Comparison of ENCODE assay signal across 10 cellular contexts in genomic region chr10:99532687-99533495, GRCh38. TPM values are rescaled to one million over a fixed set of nuclear protein-coding genes. Genes with fewer than 3 reads are reported as not detected.
DNase-seq lines count a peak whose midpoint lies in the region; TF ChIP-seq lines count a peak whose summit lies in the region.
"Had no signal": no experiment of that assay in that cellular context is flagged by ENCODE, and none has a peak within 500 bp of the region (broad histone marks: within the 10 kb centered on the region; RNA-seq: fewer than 3 reads in every experiment).

Gene NKX2-3 (plus strand): TSS chr10:99532942. CDS start chr10:99533132, 190 bp downstream.

- H4K20me1 ChIP-seq in Karpas-422 (ENCODE audit: insufficient read depth, low read depth, low read length), result no peaks in the 10 kb centered on the region

- H3K9ac ChIP-seq in Karpas-422 (ENCODE audit: low read length), result no peak within 1 kb of the TSS

- H2AFZ ChIP-seq in Karpas-422 (ENCODE audit: low read length), result no peak within 1 kb of the TSS

- H3K36me3 ChIP-seq in Karpas-422 (ENCODE audit: insufficient read depth, low read length), result no peaks in the 10 kb centered on the region

- no peak for TF ChIP-seq CTCF in osteocyte (IDR thresholded peaks at IDR 0.05)

- H3K4me1 Mint-ChIP-seq in activated naive CD8-positive, alpha-beta T cell treated with anti-CD3 and anti-CD28 coated beads for 36 hours, result peaks cover 42% of the 10 kb centered on the region
- H3K4me1 Mint-ChIP-seq in stimulated activated naive CD8-positive, alpha-beta T cell treated with anti-CD3 and anti-CD28 coated beads, Interleukin-15, Interleukin-2, amounts not matched to agents 100 ng/mL and 50 ng/mL, for 24 hours (ENCODE audit: low read depth), result peaks cover 79% of the 10 kb centered on the region
- peaks cover 40% of the 10 kb centered on the region for H3K4me1 Mint-ChIP-seq in osteocyte (ENCODE audit: unreplicated experiment)

- H3K4me3 ChIP-seq in Karpas-422 (ENCODE audit: low read length), result no peak within 1 kb of the TSS

- peaks cover 5% of the 10 kb centered on the region; the same call in 1 of the 2 replicates for H3K4me1 ChIP-seq in Karpas-422 (ENCODE audit: low read length)

- H3K27me3 ChIP-seq in Karpas-422 (ENCODE audit: low read length), result no peaks in the 10 kb centered on the region

- H3K9me2 ChIP-seq in Karpas-422 (replicated peaks; ENCODE audit: insufficient read depth, low read length), result no peaks in the 10 kb centered on the region

- no peak within 1 kb of the TSS for H3K4me2 ChIP-seq in Karpas-422 (ENCODE audit: low read depth, low read length, poor library complexity, severe bottlenecking)

- H3K9me3 ChIP-seq in Karpas-422 (ENCODE audit: low read length), result no peaks in the 10 kb centered on the region

- DNase-seq in NCI-H2029 (lab: John Stamatoyannopoulos, UW) (peak; percentile 25), NCI-H2029 treated with DMSO at 0.1 percent for 48 hours (lab: John Stamatoyannopoulos, UW) (no peak), Karpas-422 (peak; percentile 82), lung microvascular endothelial cell (ENCODE audit: low read depth in 2 of 2) (peak; percentile 50 to 77), osteocyte (ENCODE audit: extremely low spot score, unreplicated experiment) (no peak), GM19238 (ENCODE audit: insufficient read length, low spot score) (no peak)
- DNase-seq in activated naive CD8-positive, alpha-beta T cell treated with anti-CD3 and anti-CD28 coated beads for 36 hours, result peak; percentile 64

- peaks cover 3% of the 10 kb centered on the region for H3K9me3 Mint-ChIP-seq in activated naive CD8-positive, alpha-beta T cell treated with anti-CD3 and anti-CD28 coated beads for 36 hours
- H3K9me3 Mint-ChIP-seq in stimulated activated naive CD8-positive, alpha-beta T cell treated with anti-CD3 and anti-CD28 coated beads, Interleukin-15, Interleukin-2, amounts not matched to agents 100 ng/mL and 50 ng/mL, for 24 hours, result peaks cover 4% of the 10 kb centered on the region
- no peaks in the 10 kb centered on the region for H3K9me3 Mint-ChIP-seq in osteocyte (ENCODE audit: unreplicated experiment)

- peak within 1 kb of the TSS; percentile 14 for H3K4me3 Mint-ChIP-seq in activated naive CD8-positive, alpha-beta T cell treated with anti-CD3 and anti-CD28 coated beads for 36 hours
- peak within 1 kb of the TSS; percentile 58 for H3K4me3 Mint-ChIP-seq in stimulated activated naive CD8-positive, alpha-beta T cell treated with anti-CD3 and anti-CD28 coated beads, Interleukin-15, Interleukin-2, amounts not matched to agents 100 ng/mL and 50 ng/mL, for 24 hours
- H3K4me3 Mint-ChIP-seq in osteocyte (ENCODE audit: unreplicated experiment), result no peak within 1 kb of the TSS

- H3K27ac Mint-ChIP-seq in activated naive CD8-positive, alpha-beta T cell treated with anti-CD3 and anti-CD28 coated beads for 36 hours, result no peak within 1 kb of the TSS
- no peak within 1 kb of the TSS for H3K27ac Mint-ChIP-seq in stimulated activated naive CD8-positive, alpha-beta T cell treated with anti-CD3 and anti-CD28 coated beads, Interleukin-15, Interleukin-2, amounts not matched to agents 100 ng/mL and 50 ng/mL, for 24 hours
- no peak within 1 kb of the TSS for H3K27ac Mint-ChIP-seq in osteocyte (ENCODE audit: unreplicated experiment)

- H3K36me3 Mint-ChIP-seq in activated naive CD8-positive, alpha-beta T cell treated with anti-CD3 and anti-CD28 coated beads for 36 hours, result peaks cover 2% of the 10 kb centered on the region
- H3K36me3 Mint-ChIP-seq in stimulated activated naive CD8-positive, alpha-beta T cell treated with anti-CD3 and anti-CD28 coated beads, Interleukin-15, Interleukin-2, amounts not matched to agents 100 ng/mL and 50 ng/mL, for 24 hours (ENCODE audit: low read depth), result no peaks in the 10 kb centered on the region
- H3K36me3 Mint-ChIP-seq in osteocyte (ENCODE audit: unreplicated experiment), result peaks cover 2% of the 10 kb centered on the region

- no peaks in the 10 kb centered on the region for H3K79me2 ChIP-seq in Karpas-422 (ENCODE audit: low read length)

- peaks cover 96% of the 10 kb centered on the region for H3K27me3 Mint-ChIP-seq in activated naive CD8-positive, alpha-beta T cell treated with anti-CD3 and anti-CD28 coated beads for 36 hours
- H3K27me3 Mint-ChIP-seq in stimulated activated naive CD8-positive, alpha-beta T cell treated with anti-CD3 and anti-CD28 coated beads, Interleukin-15, Interleukin-2, amounts not matched to agents 100 ng/mL and 50 ng/mL, for 24 hours, result peaks cover 89% of the 10 kb centered on the region
- H3K27me3 Mint-ChIP-seq in osteocyte (ENCODE audit: unreplicated experiment), result peaks cover 94% of the 10 kb centered on the region

- H3K27ac ChIP-seq in Karpas-422 (ENCODE audit: low read length), result no peak within 1 kb of the TSS
- H3K27ac ChIP-seq: 22Rv1 had no signal

RNA-seq across cellular contexts. Expression of gene NKX2-3, which starts in this region (rescaled TPM):
- total RNA-seq in Karpas-422 (2014; rRNA removed; shearing (Covaris generic); ENCODE audit: low replicate concordance), result not detected in 2 replicates
- total RNA-seq in activated naive CD8-positive, alpha-beta T cell treated with anti-CD3 and anti-CD28 coated beads for 36 hours, result not detected
- total RNA-seq in lung microvascular endothelial cell, result not detected in 2 replicates
- not detected in 2 replicates for total RNA-seq in osteocyte
- total RNA-seq: mononuclear cell had no signal

Comparison
In these comparisons a context has a peak if more than half of its experiments do, and no peak if none do; other contexts are left out.
1. Peak in DNase-seq in Karpas-422; RNA of the gene not detected or under 1 TPM.
2. Peak in DNase-seq in activated naive CD8-positive, alpha-beta T cell treated with anti-CD3 and anti-CD28 coated beads for 36 hours; RNA of the gene not detected or under 1 TPM.
3. Peak in DNase-seq in lung microvascular endothelial cell; RNA of the gene not detected or under 1 TPM.